ENCODE assay signal across 14 cellular contexts in the genomic region with DNA sequence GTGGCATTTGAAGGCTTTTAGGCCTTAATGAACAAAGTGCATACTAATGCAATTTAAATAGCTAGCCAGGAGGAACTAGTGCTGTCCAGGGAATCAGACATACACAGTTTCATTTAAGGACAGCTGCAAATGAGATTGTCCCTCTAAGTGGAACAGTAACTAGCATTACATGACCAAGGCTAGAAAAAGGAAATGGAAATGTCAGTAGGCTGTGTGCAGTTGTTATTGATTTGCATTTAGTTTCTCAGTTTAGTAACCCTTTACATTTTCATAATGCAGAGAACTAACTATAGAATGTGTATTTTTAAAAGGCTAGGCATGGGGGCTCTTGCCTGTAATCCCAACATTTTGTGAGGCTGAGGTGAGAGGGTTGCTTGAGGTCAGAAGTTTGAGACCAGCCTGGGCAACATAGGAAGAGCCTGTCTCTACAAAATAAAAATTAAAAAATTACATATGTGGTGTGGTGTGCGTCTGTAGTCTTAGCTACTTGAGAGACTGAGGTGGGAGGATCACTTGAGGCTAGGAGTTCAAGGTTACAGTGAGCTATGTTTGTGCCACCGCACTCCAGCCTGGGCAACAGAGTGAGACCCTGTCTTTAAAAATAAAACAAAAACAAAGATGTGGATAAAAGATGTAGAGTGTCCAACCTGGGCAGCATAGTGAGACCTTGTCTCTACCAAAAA.
A peak's percentile ranks its signal among the peaks of the same experiment; 100 is the strongest.
DNase-seq lines count a peak whose midpoint lies in the region; ATAC-seq and TF ChIP-seq lines count a peak whose summit lies in the region.
"Had no signal": no experiment of that assay in that cellular context is flagged by ENCODE, and none has a peak within 500 bp of the region (broad histone marks: within the 10 kb centered on the region; RNA-seq: fewer than 3 reads in every experiment).

No MANE protein-coding gene starts in this region.

- H3K4me1 Mint-ChIP-seq in activated naive CD4-positive, alpha-beta T cell treated with anti-CD3 and anti-CD28 coated beads, Interleukin-2, amount 10 ng/mL, durations not matched to agents 7 days and 5 days = no peaks in the 10 kb centered on the region
- H3K4me1 Mint-ChIP-seq in stimulated activated memory B cell treated with anti-CD40 and anti-IgM and Interleukin-4, amounts not matched to agents 10 μg/mL and 1 μg/mL and 100 μg/mL, for 72 hours = peaks cover 19% of the 10 kb centered on the region

- CTCF ChIA-PET in activated naive CD4-positive, alpha-beta T cell treated with anti-CD3 and anti-CD28 coated beads, Interleukin-2, amount 10 ng/mL, durations not matched to agents 7 days and 5 days (lab: Charles Lee) = no interaction called here

- no peaks in the 10 kb centered on the region for H3K9me3 Mint-ChIP-seq in activated naive CD4-positive, alpha-beta T cell treated with anti-CD3 and anti-CD28 coated beads, Interleukin-2, amount 10 ng/mL, durations not matched to agents 7 days and 5 days
- no peaks in the 10 kb centered on the region for H3K9me3 Mint-ChIP-seq in stimulated activated memory B cell treated with anti-CD40 and anti-IgM and Interleukin-4, amounts not matched to agents 10 μg/mL and 1 μg/mL and 100 μg/mL, for 72 hours
- H3K9me3 Mint-ChIP-seq: activated CD8-positive, alpha-beta T cell treated with anti-CD3 and anti-CD28 coated beads for 36 hours had no signal

- no peak overlapping the region for H3K4me3 Mint-ChIP-seq in activated naive CD4-positive, alpha-beta T cell treated with anti-CD3 and anti-CD28 coated beads, Interleukin-2, amount 10 ng/mL, durations not matched to agents 7 days and 5 days
- no peak overlapping the region for H3K4me3 Mint-ChIP-seq in stimulated activated memory B cell treated with anti-CD40 and anti-IgM and Interleukin-4, amounts not matched to agents 10 μg/mL and 1 μg/mL and 100 μg/mL, for 72 hours
- H3K4me3 Mint-ChIP-seq: activated CD8-positive, alpha-beta T cell treated with anti-CD3 and anti-CD28 coated beads for 36 hours had no signal

- peak; percentile 95 for ATAC-seq in GM21786 (IDR thresholded peaks at IDR 0.05; ENCODE audit: unreplicated experiment)
- ATAC-seq in HG03280 (IDR thresholded peaks at IDR 0.05; ENCODE audit: unreplicated experiment) = peak; percentile 96
- peak; percentile 56 for ATAC-seq in stimulated activated memory B cell treated with anti-CD40 and anti-IgM and Interleukin-4, amounts not matched to agents 10 μg/mL and 1 μg/mL and 100 μg/mL, for 72 hours
- no peak for ATAC-seq in lower lobe of right lung
- ATAC-seq in sciatic nerve = no peak
- ATAC-seq: activated CD8-positive, alpha-beta T cell treated with anti-CD3 and anti-CD28 coated beads for 36 hours; left cardiac atrium; pancreas had no signal

- no peak overlapping the region for H3K27ac ChIP-seq in lower lobe of right lung
- H3K27ac ChIP-seq: pancreas, SJSA1 had no signal

- DNase-seq in activated naive CD4-positive, alpha-beta T cell treated with anti-CD3 and anti-CD28 coated beads, Interleukin-2, amount 10 ng/mL, durations not matched to agents 7 days and 5 days = no peak
- DNase-seq in activated naive CD4-positive, alpha-beta T cell (lab: John Stamatoyannopoulos, UW) = no peak
- no peak for DNase-seq in lower lobe of right lung
- no peak for DNase-seq in sciatic nerve (ENCODE audit: low spot score)
- DNase-seq in CD1c-positive myeloid dendritic cell (ENCODE audit: extremely low spot score) = no peak
- DNase-seq: activated CD8-positive, alpha-beta T cell treated with anti-CD3 and anti-CD28 coated beads for 36 hours; anterior cingulate cortex; left cardiac atrium; NCI-H2171 treated with DMSO at 0.1 percent for 48 hours; pancreas had no signal

- H3K4me1 ChIP-seq in lower lobe of right lung = no peaks in the 10 kb centered on the region
- H3K4me1 ChIP-seq: SJSA1 had no signal

- H3K27me3 Mint-ChIP-seq in activated naive CD4-positive, alpha-beta T cell treated with anti-CD3 and anti-CD28 coated beads, Interleukin-2, amount 10 ng/mL, durations not matched to agents 7 days and 5 days = no peaks in the 10 kb centered on the region
- no peaks in the 10 kb centered on the region for H3K27me3 Mint-ChIP-seq in stimulated activated memory B cell treated with anti-CD40 and anti-IgM and Interleukin-4, amounts not matched to agents 10 μg/mL and 1 μg/mL and 100 μg/mL, for 72 hours
- H3K27me3 Mint-ChIP-seq: activated CD8-positive, alpha-beta T cell treated with anti-CD3 and anti-CD28 coated beads for 36 hours had no signal

- H3K36me3 Mint-ChIP-seq in activated naive CD4-positive, alpha-beta T cell treated with anti-CD3 and anti-CD28 coated beads, Interleukin-2, amount 10 ng/mL, durations not matched to agents 7 days and 5 days = peaks cover 47% of the 10 kb centered on the region
- peaks cover 49% of the 10 kb centered on the region for H3K36me3 Mint-ChIP-seq in stimulated activated memory B cell treated with anti-CD40 and anti-IgM and Interleukin-4, amounts not matched to agents 10 μg/mL and 1 μg/mL and 100 μg/mL, for 72 hours

- TF ChIP-seq CTCF in lower lobe of right lung (IDR thresholded peaks at IDR 0.05) = no peak

- no peaks in the 10 kb centered on the region for H3K27me3 ChIP-seq in lower lobe of right lung (ENCODE audit: low read depth)
- H3K27me3 ChIP-seq: pancreas, SJSA1 had no signal

- H3K36me3 ChIP-seq in lower lobe of right lung = peaks cover 64% of the 10 kb centered on the region

- no peaks in the 10 kb centered on the region for H3K9me3 ChIP-seq in lower lobe of right lung
- H3K9me3 ChIP-seq: pancreas, SJSA1 had no signal

- H3K4me3 ChIP-seq in lower lobe of right lung = no peak overlapping the region
- H3K4me3 ChIP-seq: pancreas, SJSA1 had no signal

- peak overlapping the region; percentile 19 for H3K27ac Mint-ChIP-seq in activated naive CD4-positive, alpha-beta T cell treated with anti-CD3 and anti-CD28 coated beads, Interleukin-2, amount 10 ng/mL, durations not matched to agents 7 days and 5 days
- H3K27ac Mint-ChIP-seq in stimulated activated memory B cell treated with anti-CD40 and anti-IgM and Interleukin-4, amounts not matched to agents 10 μg/mL and 1 μg/mL and 100 μg/mL, for 72 hours = peak overlapping the region; percentile 83
- H3K27ac Mint-ChIP-seq: activated CD8-positive, alpha-beta T cell treated with anti-CD3 and anti-CD28 coated beads for 36 hours had no signal

- intact Hi-C loops in lower lobe of right lung (cut with DNase I) = no loop called here
- intact Hi-C loops in sciatic nerve (cut with DNase I) = no loop called here

Comparison
In these comparisons a context has a peak if more than half of its experiments do, and no peak if none do; other contexts are left out.
1. ATAC-seq: peak in GM21786 (single experiment), HG03280 (single experiment) and stimulated activated memory B cell treated with anti-CD40 and anti-IgM and Interleukin-4, amounts not matched to agents 10 μg/mL and 1 μg/mL and 100 μg/mL, for 72 hours (single experiment); none in lower lobe of right lung (0 of 2) and sciatic nerve (single experiment).